In the genomic region with DNA sequence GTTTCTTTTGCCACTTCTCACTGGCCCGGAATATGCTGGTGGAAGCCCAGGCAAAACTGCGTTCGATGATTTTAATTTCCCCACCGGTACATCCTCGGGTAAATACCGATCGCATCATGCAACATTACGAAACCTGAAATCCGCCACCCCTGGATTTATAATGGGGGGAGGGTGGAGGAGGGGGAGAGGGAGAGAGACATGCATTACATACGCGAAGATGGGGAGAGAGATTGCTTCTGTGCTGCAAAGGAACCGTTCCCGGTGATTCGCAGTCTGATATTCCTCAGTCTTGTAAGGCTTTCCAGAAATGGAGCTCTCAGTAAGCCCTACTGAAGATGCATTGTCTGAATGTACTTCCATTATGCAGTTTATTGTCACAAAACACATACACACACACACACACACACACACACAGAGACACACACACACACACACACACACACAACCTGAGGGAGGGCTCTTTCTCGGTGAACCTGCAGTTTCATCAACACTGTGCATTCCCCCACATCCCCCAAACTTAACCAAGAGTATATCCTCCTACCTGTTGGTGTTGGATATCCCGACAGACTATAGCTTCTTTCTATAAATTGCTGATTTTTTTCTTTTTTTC, we compare ENCODE assay signal across 8 cellular contexts. TPM values are rescaled to one million over a fixed set of nuclear protein-coding genes. Genes with fewer than 3 reads are reported as not detected.
DNase-seq lines count a peak whose midpoint lies in the region; TF ChIP-seq lines count a peak whose summit lies in the region.

No MANE protein-coding gene starts in this region.

- no peak for TF ChIP-seq POLR2A in esophagus squamous epithelium (IDR thresholded peaks at IDR 0.05)

- TF ChIP-seq CTCF in esophagus squamous epithelium (IDR thresholded peaks at IDR 0.05), result no peak

- H3K9me3 Mint-ChIP-seq in CD4-positive, alpha-beta memory T cell, result peaks cover 0 to 3% (median 0%) of the 10 kb centered on the region in 8 donors

- H3K27me3 ChIP-seq in CD4-positive, alpha-beta memory T cell (ENCODE audit: insufficient read depth, low read length), result peaks cover 7% of the 10 kb centered on the region
- H3K27me3 ChIP-seq in H7 (ENCODE audit: control insufficient read depth, insufficient read depth, low read length) (peaks cover 47% of the 10 kb centered on the region), esophagus squamous epithelium (peaks cover 0 to 12% (median 0%) of the 10 kb centered on the region in 4 donors), rectal smooth muscle tissue (ENCODE audit: control insufficient read depth, insufficient read depth, low read length) (no peaks in the 10 kb centered on the region)

- peak in 1 of 5 donors; percentile 2 for DNase-seq in CD4-positive, alpha-beta memory T cell
- peak; percentile 1 for DNase-seq in H7
- peak; percentile 35 for DNase-seq in RPMI7951 (ENCODE audit: low read depth)
- DNase-seq in esophagus squamous epithelium (lab: John Stamatoyannopoulos, UW), result no peak
- no peak for DNase-seq in stimulated activated CD4-positive, alpha-beta T cell treated with anti-CD3 and anti-CD28 coated beads, Interleukin-15, amount 100 ng/mL, for 24 hours
- DNase-seq in hippocampal formation (lab: John Stamatoyannopoulos, UW), result no peak
- no peak for DNase-seq in activated CD4-positive, alpha-beta T cell treated with anti-CD3 and anti-CD28 coated beads for 4 hours

- no peaks in the 10 kb centered on the region for H3K9me3 ChIP-seq in CD4-positive, alpha-beta memory T cell (ENCODE audit: control insufficient read depth in 1 of 2, low read length in 2 of 2)
- no peaks in the 10 kb centered on the region for H3K9me3 ChIP-seq in esophagus squamous epithelium

- H3K27ac Mint-ChIP-seq in CD4-positive, alpha-beta memory T cell, result peak overlapping the region in 2 of 7 donors; percentile 42 to 76

- 17 to 26% methylated on average over 12 to 16 of the region's 16 CpGs for WGBS in esophagus squamous epithelium, 2 donors

- H3K4me1 Mint-ChIP-seq in CD4-positive, alpha-beta memory T cell, result peaks cover 3 to 9% (median 6%) of the 10 kb centered on the region in 4 donors

- H3K4me1 ChIP-seq in CD4-positive, alpha-beta memory T cell (ENCODE audit: insufficient read depth, low read length), result peaks cover 7% of the 10 kb centered on the region
- H3K4me1 ChIP-seq in esophagus squamous epithelium (peaks cover 0 to 18% (median 5%) of the 10 kb centered on the region in 3 donors), rectal smooth muscle tissue (ENCODE audit: control insufficient read depth, insufficient read depth, low read length) (no peaks in the 10 kb centered on the region)

- H3K4me3 Mint-ChIP-seq in CD4-positive, alpha-beta memory T cell, result peak overlapping the region in 5 of 8 donors; percentile 2 to 68 (median 64)

- H3K9ac ChIP-seq in rectal smooth muscle tissue (ENCODE audit: low read length), result no peak overlapping the region

- H3K27ac ChIP-seq in CD4-positive, alpha-beta memory T cell (ENCODE audit: low read depth, low read length), result no peak overlapping the region
- H3K27ac ChIP-seq in esophagus squamous epithelium (no peak overlapping the region), rectal smooth muscle tissue (ENCODE audit: low read depth, low read length) (no peak overlapping the region)

- no peaks in the 10 kb centered on the region for H3K36me3 Mint-ChIP-seq in CD4-positive, alpha-beta memory T cell

- intact Hi-C loops in CD4-positive, alpha-beta memory T cell (cut with micrococcal nuclease), result no loop called here
- intact Hi-C loops in esophagus squamous epithelium (cut with DNase I), result no loop called here

- no peak overlapping the region for H3K4me3 ChIP-seq in CD4-positive, alpha-beta memory T cell (ENCODE audit: low read length in 2 of 2)
- H3K4me3 ChIP-seq in H7 (ENCODE audit: insufficient read depth, low read depth, low read length) (peak overlapping the region; percentile 1; the same call in 1 of the 2 replicates), esophagus squamous epithelium (peak overlapping the region in 3 of 4 donors; percentile 42 to 71 (median 52)), rectal smooth muscle tissue (ENCODE audit: low read length) (peak overlapping the region; percentile 55)

- H3K36me3 ChIP-seq in CD4-positive, alpha-beta memory T cell (ENCODE audit: insufficient read depth, low read length), result no peaks in the 10 kb centered on the region
- H3K36me3 ChIP-seq in H7 (replicated peaks; ENCODE audit: control insufficient read depth, insufficient read depth, low read length) (no peaks in the 10 kb centered on the region), esophagus squamous epithelium (no peaks in the 10 kb centered on the region), rectal smooth muscle tissue (ENCODE audit: control insufficient read depth, insufficient read depth, low read length) (no peaks in the 10 kb centered on the region)

- peaks cover 40 to 45% of the 10 kb centered on the region in 2 donors for H3K27me3 Mint-ChIP-seq in CD4-positive, alpha-beta memory T cell

- CTCF ChIA-PET in CD4-positive, alpha-beta memory T cell (lab: Charles Lee; ENCODE audit: partially characterized antibody), result interaction anchor here (1.2 kb wide), 2 partner anchors 9 to 508 kb away, joined by 3 to 4 read pairs; no protein-coding TSS in a partner anchor

- POLR2A ChIA-PET in CD4-positive, alpha-beta memory T cell (lab: Charles Lee; ENCODE audit: partially characterized antibody), result no interaction called here

RNA-seq across cellular contexts. Expression of a gene that starts 0.7 kb away (rescaled TPM):
- not detected for total RNA-seq in CD4-positive, alpha-beta memory T cell
- not detected for polyA plus RNA-seq in CD4-positive, alpha-beta memory T cell
- total RNA-seq in H7 (2014; rRNA removed; shearing (Covaris generic)), result 0.03 TPM in 1 of 2 replicates, not detected in the other
- total RNA-seq in RPMI7951 (2014; rRNA removed; shearing (Covaris generic)), result 3.1 and 4.2 TPM in 2 replicates
- under 1 TPM in 3 of 4 donors, not detected in 1; 0.19 to 0.31 (median 0.26) TPM for total RNA-seq in esophagus squamous epithelium

RNA-seq across cellular contexts. Expression of a gene that starts 32.5 kb away (rescaled TPM):
- 10 to 100 TPM; 21.6 to 21.8 TPM for total RNA-seq in CD4-positive, alpha-beta memory T cell
- polyA plus RNA-seq in CD4-positive, alpha-beta memory T cell, result 10 to 100 TPM; 41.4 to 98.2 TPM
- 44.7 and 46.1 TPM in 2 replicates for total RNA-seq in H7 (2014; rRNA removed; shearing (Covaris generic))
- 143 and 157 TPM in 2 replicates for total RNA-seq in RPMI7951 (2014; rRNA removed; shearing (Covaris generic))
- 10 to 100 TPM; 32.3 to 54.5 (median 41.8) TPM for total RNA-seq in esophagus squamous epithelium

Comparison
In these comparisons a context has a peak if more than half of its experiments do, and no peak if none do; other contexts are left out.
1. DNase-seq: peak in H7 (single experiment) and RPMI7951 (single experiment); none in esophagus squamous epithelium (single experiment), stimulated activated CD4-positive, alpha-beta T cell treated with anti-CD3 and anti-CD28 coated beads, Interleukin-15, amount 100 ng/mL, for 24 hours (single experiment), hippocampal formation (0 of 2) and activated CD4-positive, alpha-beta T cell treated with anti-CD3 and anti-CD28 coated beads for 4 hours (0 of 2).
2. H3K4me3 ChIP-seq: peak in H7 (single experiment), esophagus squamous epithelium (3 of 4) and rectal smooth muscle tissue (single experiment); none in CD4-positive, alpha-beta memory T cell (0 of 2).